21 cellular contexts compared by ENCODE assay signal in the genomic region with DNA sequence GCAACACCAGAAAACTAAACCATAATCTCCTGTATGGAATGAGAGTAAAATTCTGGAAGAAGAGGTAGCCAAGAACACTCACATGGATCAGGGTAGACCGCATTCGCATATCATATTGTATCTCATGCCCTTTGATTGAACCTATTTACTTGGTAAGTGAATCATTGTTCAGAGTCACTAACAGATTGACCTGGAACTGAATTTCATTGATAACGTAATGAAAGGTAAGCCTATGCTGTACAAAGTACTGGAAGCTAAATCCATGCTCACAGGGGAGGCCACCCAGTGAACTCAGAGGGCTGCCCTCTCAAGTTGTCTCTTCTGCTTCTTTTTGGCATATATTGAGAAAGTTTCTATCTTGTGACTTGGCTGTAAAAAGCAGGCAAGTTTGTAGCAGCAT.
DNase-seq lines count a peak whose midpoint lies in the region; ATAC-seq, FAIRE-seq and TF ChIP-seq lines count a peak whose summit lies in the region.
"Had no signal": no experiment of that assay in that cellular context is flagged by ENCODE, and none has a peak within 500 bp of the region (broad histone marks: within the 10 kb centered on the region; RNA-seq: fewer than 3 reads in every experiment).

No MANE protein-coding gene starts in this region.

- no peak overlapping the region for H4K91ac ChIP-seq in H1 (replicated peaks; ENCODE audit: insufficient read length, low read length)

- H2BK15ac ChIP-seq in H1 (ENCODE audit: low read length) = no peak overlapping the region

- TF ChIP-seq EP300 in H1 (IDR thresholded peaks at IDR 0.05; ENCODE audit: borderline replicate concordance in 1 of 2, low read depth in 2 of 2, low read length in 2 of 2) = no peak
- TF ChIP-seq EP300 in gastroesophageal sphincter (IDR thresholded peaks at IDR 0.05) = no peak

- in situ Hi-C loops in GM23248 (cut with MboI) = no loop called here

- TF ChIP-seq RAD21 in H1 (IDR thresholded peaks at IDR 0.05 in 1 of 2, conservative IDR thresholded peaks at IDR 0.05 in 1 of 2; ENCODE audit: low read depth in 2 of 2, low read length in 2 of 2) = no peak

- H3K79me2 ChIP-seq in GM23248 (ENCODE audit: insufficient read depth) (no peaks in the 10 kb centered on the region), H1 (ENCODE audit: control insufficient read depth in 1 of 2, insufficient read depth in 2 of 2, low read length in 2 of 2) (no peaks in the 10 kb centered on the region)

- no peak overlapping the region for H3K14ac ChIP-seq in H1 (ENCODE audit: insufficient read length)

- POLR2A ChIA-PET in H1 (lab: Charles Lee; ENCODE audit: partially characterized antibody) = no interaction called here

- WGBS in GM23248 (ENCODE audit: low coverage in 1 of 2, low lambda C conversion rate in 2 of 2, missing lambda C conversion rate in 2 of 2), 2 experiments = 73 to 75% methylated on average over 3 of the region's 3 CpGs
- WGBS in H1 (ENCODE audit: extremely low coverage in 1 of 2, insufficient coverage in 1 of 2, insufficient read length in 1 of 2, insufficient replicate concordance in 2 of 2, low coverage in 1 of 2, low lambda C conversion rate in 2 of 2, missing lambda C conversion rate in 1 of 2), 2 experiments = 95% methylated on average over 3 of the region's 3 CpGs; no CpG with 5 or more reads in 1 of the 2 experiments
- 9 to 52% (median 36%) methylated on average over 3 of the region's 3 CpGs for WGBS in small intestine, 3 donors
- WGBS in gastroesophageal sphincter (ENCODE audit: low coverage in 1 of 2), 2 donors = 73 to 80% methylated on average over 3 of the region's 3 CpGs

- H2AFZ ChIP-seq in GM23248 = 0 out of 2 replicates have a peak overlapping the region, but pooled peaks have one; percentile 21
- H2AFZ ChIP-seq in H1 (ENCODE audit: low read length) = peak overlapping the region; percentile 67; the same call in 1 of the 2 replicates

- no peak overlapping the region for H2BK5ac ChIP-seq in H1 (ENCODE audit: low read depth, low read length)

- H2AK5ac ChIP-seq in H1 (ENCODE audit: low read depth, low read length) = no peak overlapping the region

- no peak overlapping the region for H2BK120ac ChIP-seq in H1 (replicated peaks; ENCODE audit: low read depth, low read length)

- H3K27ac ChIP-seq in GM23248 (no peak overlapping the region), H1 (ENCODE audit: low read depth, low read length) (no peak overlapping the region), small intestine (ENCODE audit: low read depth in 1 of 2, low read length in 1 of 2) (no peak overlapping the region), gastroesophageal sphincter (no peak overlapping the region)
- H3K27ac ChIP-seq: C4-2B, KMS-11 had no signal

- TF ChIP-seq POLR2A in H1 (IDR thresholded peaks at IDR 0.05; ENCODE audit: control extremely low read depth in 1 of 2, low read depth in 2 of 2, low read length in 2 of 2) = no peak
- no peak for TF ChIP-seq POLR2A in gastroesophageal sphincter (IDR thresholded peaks at IDR 0.05)

- no peak overlapping the region for H4K8ac ChIP-seq in H1 (ENCODE audit: extremely low read depth, insufficient read depth, low read length)

- H4K5ac ChIP-seq in H1 (ENCODE audit: insufficient read length, low read depth, low read length) = no peak overlapping the region

- H3K9me3 ChIP-seq in GM23248 (ENCODE audit: low read depth) = no peaks in the 10 kb centered on the region
- no peaks in the 10 kb centered on the region for H3K9me3 ChIP-seq in H1 (ENCODE audit: insufficient read depth in 2 of 2, low read depth in 1 of 2, low read length in 1 of 2)
- H3K9me3 ChIP-seq in small intestine (ENCODE audit: control insufficient read depth, low read depth) = no peaks in the 10 kb centered on the region
- H3K9me3 ChIP-seq in gastroesophageal sphincter = no peaks in the 10 kb centered on the region
- H3K9me3 ChIP-seq: Caco-2 had no signal

- H3K4me3 ChIP-seq in GM23248 (no peak overlapping the region), H1 (ENCODE audit: extremely low read depth in 1 of 4, insufficient read depth in 2 of 4, low read depth in 3 of 4, low read length in 4 of 4) (no peak overlapping the region), small intestine (ENCODE audit: low read depth in 1 of 2, low read length in 2 of 2) (no peak overlapping the region), gastroesophageal sphincter (no peak overlapping the region)

- H3K4ac ChIP-seq in H1 (replicated peaks; ENCODE audit: insufficient read length, low read depth, low read length) = no peak overlapping the region

- DNase-seq in GM23248 (no peak), H1 (ENCODE audit: low read depth in 1 of 2, low spot score in 2 of 2) (no peak), mucosa of gallbladder (ENCODE audit: low spot score) (peak; percentile 15), small intestine (peak; percentile 52), NCI-H345 treated with DMSO at 0.1 percent for 48 hours (lab: John Stamatoyannopoulos, UW; ENCODE audit: unreplicated experiment) (no peak)
- DNase-seq: AML-193; Caco-2; CD4-positive, alpha-beta T cell; DMS153; DMS79; GDM1; HFFc6 had no signal

- no peaks in the 10 kb centered on the region for H3F3A ChIP-seq in GM23248 (ENCODE audit: insufficient read depth)

- no peaks in the 10 kb centered on the region for H4K20me1 ChIP-seq in GM23248 (ENCODE audit: insufficient read depth)
- no peaks in the 10 kb centered on the region for H4K20me1 ChIP-seq in H1 (replicated peaks in 1 of 2; ENCODE audit: control insufficient read depth in 1 of 2, insufficient read depth in 2 of 2, low read length in 2 of 2)

- H3K9ac ChIP-seq in GM23248 = no peak overlapping the region
- H3K9ac ChIP-seq in H1 (replicated peaks in 1 of 4; ENCODE audit: extremely low read depth in 1 of 4, low read depth in 3 of 4, low read length in 3 of 4) = no peak overlapping the region
- H3K9ac ChIP-seq: KMS-11 had no signal

- no peak overlapping the region for H2BK20ac ChIP-seq in H1 (ENCODE audit: low read length)

- no peaks in the 10 kb centered on the region for H3K23me2 ChIP-seq in H1 (ENCODE audit: low read depth, low read length)

- H2BK12ac ChIP-seq in H1 (ENCODE audit: low read depth, low read length) = no peak overlapping the region

- H3K79me1 ChIP-seq in H1 (ENCODE audit: low read depth, low read length) = no peaks in the 10 kb centered on the region

- no peaks in the 10 kb centered on the region for H3K9me2 ChIP-seq in GM23248 (ENCODE audit: insufficient read depth)

- CTCF ChIA-PET in H1 (lab: Charles Lee; ENCODE audit: partially characterized antibody) = no interaction called here

- H3K36me3 ChIP-seq in GM23248 (ENCODE audit: low read depth) = no peaks in the 10 kb centered on the region
- H3K36me3 ChIP-seq in H1 (ENCODE audit: control insufficient read depth in 2 of 4, insufficient read depth in 4 of 4, low read length in 3 of 4) = no peaks in the 10 kb centered on the region
- H3K36me3 ChIP-seq in small intestine (ENCODE audit: control insufficient read depth in 2 of 2, insufficient read depth in 2 of 2, low read length in 2 of 2) = no peaks in the 10 kb centered on the region
- no peaks in the 10 kb centered on the region for H3K36me3 ChIP-seq in gastroesophageal sphincter

- no peaks in the 10 kb centered on the region for H3K4me1 ChIP-seq in GM23248 (ENCODE audit: insufficient read depth)
- no peaks in the 10 kb centered on the region for H3K4me1 ChIP-seq in H1 (replicated peaks in 1 of 4; ENCODE audit: control insufficient read depth in 3 of 4, insufficient read depth in 4 of 4, low read length in 3 of 4)
- no peaks in the 10 kb centered on the region for H3K4me1 ChIP-seq in small intestine (ENCODE audit: control insufficient read depth in 2 of 2, insufficient read depth in 1 of 2, low read depth in 1 of 2, low read length in 1 of 2)
- H3K4me1 ChIP-seq in gastroesophageal sphincter = peaks cover 0 to 16% (median 3%) of the 10 kb centered on the region in 3 donors
- H3K4me1 ChIP-seq: Caco-2 had no signal

- TF ChIP-seq CTCF in H1 (IDR thresholded peaks at IDR 0.05; ENCODE audit: control extremely low read depth in 1 of 3, insufficient read depth in 1 of 3, low read depth in 1 of 3, low read length in 3 of 3) = no peak
- no peak for TF ChIP-seq CTCF in gastroesophageal sphincter (IDR thresholded peaks at IDR 0.05)

- FAIRE-seq in H1 (lab: Jason Lieb, UNC) = no peak
- FAIRE-seq in small intestine (lab: Jason Lieb, UNC) = no peak
- FAIRE-seq: A204.1, GM12892, H54, HTR-8/SVneo had no signal

- ATAC-seq in gastroesophageal sphincter = no peak
- no peak for ATAC-seq in HG03521 (IDR thresholded peaks at IDR 0.05; ENCODE audit: unreplicated experiment)
- ATAC-seq: HCT116 had no signal

- no peak overlapping the region for H3K23ac ChIP-seq in H1 (ENCODE audit: insufficient read length)

- H3K56ac ChIP-seq in H1 (replicated peaks; ENCODE audit: insufficient read length, low read depth, low read length) = no peak overlapping the region

- H3K18ac ChIP-seq in H1 (ENCODE audit: extremely low read depth, low read length) = no peak overlapping the region

- H3K4me2 ChIP-seq in GM23248 (ENCODE audit: unreplicated experiment) (no peak overlapping the region), H1 (ENCODE audit: insufficient read depth in 1 of 2, low read depth in 2 of 2, low read length in 2 of 2) (no peak overlapping the region)
- H3K4me2 ChIP-seq: KMS-11 had no signal

- no peaks in the 10 kb centered on the region for H3K27me3 ChIP-seq in GM23248 (replicated peaks; ENCODE audit: insufficient read depth)
- H3K27me3 ChIP-seq in H1 (replicated peaks in 1 of 4; ENCODE audit: control insufficient read depth in 3 of 4, extremely low read depth in 1 of 4, insufficient read depth in 3 of 4, low read length in 3 of 4) = no peaks in the 10 kb centered on the region
- H3K27me3 ChIP-seq in small intestine (ENCODE audit: control insufficient read depth in 2 of 2, insufficient read depth in 2 of 2, low read length in 2 of 2) = no peaks in the 10 kb centered on the region
- H3K27me3 ChIP-seq in gastroesophageal sphincter = no peaks in the 10 kb centered on the region

TF ChIP-seq in H1, 55 proteins besides CTCF, POLR2A, EP300 and RAD21:
- TF ChIP-seq SP4 (IDR thresholded peaks at IDR 0.05; ENCODE audit: low read length) = no peak

Comparison
In these comparisons a context has a peak if more than half of its experiments do, and no peak if none do; other contexts are left out.
1. DNase-seq: peak in mucosa of gallbladder (single experiment) and small intestine (single experiment); none in GM23248 (single experiment), H1 (0 of 2) and NCI-H345 treated with DMSO at 0.1 percent for 48 hours (single experiment).